ENCODE assay signal across 1 cellular context in genomic region chr14:35365130-35366047, GRCh38.
TF ChIP-seq lines count a peak whose summit lies in the region.

No MANE protein-coding gene starts in this region.

TF ChIP-seq in K562, 482 proteins besides CTCF, POLR2A, EP300 and RAD21 (continued from another document and continues in another):
- no peak for TF ChIP-seq KDM5B (IDR thresholded peaks at IDR 0.05; ENCODE audit: insufficient replicate concordance, low read depth, low read length)
- no peak for TF ChIP-seq BRF2 (IDR thresholded peaks at IDR 0.05; ENCODE audit: borderline replicate concordance, insufficient read depth, insufficient read length)
- TF ChIP-seq RAD51 (IDR thresholded peaks at IDR 0.05; ENCODE audit: borderline replicate concordance, low read depth), result no peak
- TF ChIP-seq THAP12 (CRISPR knock-in tag; IDR thresholded peaks at IDR 0.05), result no peak
- TF ChIP-seq PBX2 (CRISPR knock-in tag; IDR thresholded peaks at IDR 0.05; ENCODE audit: low read depth), result no peak
- no peak for TF ChIP-seq PBX2 (tag; conservative IDR thresholded peaks at IDR 0.05; ENCODE audit: low read depth)
- TF ChIP-seq KLF13 (tag; IDR thresholded peaks at IDR 0.05; ENCODE audit: borderline replicate concordance, low read depth), result no peak; the same call in 1 of the 2 replicates
- TF ChIP-seq ETV5 (CRISPR knock-in tag; IDR thresholded peaks at IDR 0.05; ENCODE audit: low read depth), result 0 out of 2 replicates have a peak, but pooled peaks have one; percentile 50
- TF ChIP-seq E2F3 (CRISPR knock-in tag; IDR thresholded peaks at IDR 0.05), result no peak
- peak in 1 of 2 experiments; percentile 44; a peak in 1 of 4 replicates for TF ChIP-seq ZNF318 (IDR thresholded peaks at IDR 0.05; ENCODE audit: borderline replicate concordance in 1 of 2, low read depth in 1 of 2)
- TF ChIP-seq COPS2 (conservative IDR thresholded peaks at IDR 0.05), result no peak
- TF ChIP-seq SMAD4 (CRISPR knock-in tag; conservative IDR thresholded peaks at IDR 0.05), result peak; percentile 68
- TF ChIP-seq SLC30A9 (CRISPR knock-in tag; IDR thresholded peaks at IDR 0.05), result no peak
- no peak for TF ChIP-seq NCOA6 (IDR thresholded peaks at IDR 0.05)
- peak; percentile 88 for TF ChIP-seq ATF3 (IDR thresholded peaks at IDR 0.05)
- TF ChIP-seq ATF3 (CRISPR knock-in tag; conservative IDR thresholded peaks at IDR 0.05), result 0 out of 2 replicates have a peak, but pooled peaks have one; percentile 32
- TF ChIP-seq TFAP4 (CRISPR knock-in tag; IDR thresholded peaks at IDR 0.05; ENCODE audit: borderline replicate concordance), result peak; percentile 68; the same call in 1 of the 2 replicates
- peak; percentile 63; the same call in 1 of the 2 replicates for TF ChIP-seq KLF6 (CRISPR knock-in tag; IDR thresholded peaks at IDR 0.05; ENCODE audit: borderline replicate concordance)
- TF ChIP-seq RUNX1 (IDR thresholded peaks at IDR 0.05; ENCODE audit: low read depth), result no peak
- no peak for TF ChIP-seq CHD4 (IDR thresholded peaks at IDR 0.05; ENCODE audit: insufficient read depth, insufficient replicate concordance, low read depth, low read length, poor library complexity, severe bottlenecking)
- TF ChIP-seq E4F1 (CRISPR knock-in tag; IDR thresholded peaks at IDR 0.05; ENCODE audit: borderline replicate concordance), result no peak
- no peak for TF ChIP-seq ZNF518B (CRISPR knock-in tag; IDR thresholded peaks at IDR 0.05)
- no peak for TF ChIP-seq RNF2 (IDR thresholded peaks at IDR 0.05)
- no peak for TF ChIP-seq BDP1 (IDR thresholded peaks at IDR 0.05; ENCODE audit: insufficient read depth, insufficient read length)
- no peak for TF ChIP-seq ZNF324 (CRISPR knock-in tag; IDR thresholded peaks at IDR 0.05)
- TF ChIP-seq MAZ (CRISPR knock-in tag; conservative IDR thresholded peaks at IDR 0.05 in 1 of 2, IDR thresholded peaks at IDR 0.05 in 1 of 2), result no peak
- TF ChIP-seq EGR1 (conservative IDR thresholded peaks at IDR 0.05), result no peak
- no peak for TF ChIP-seq ZNF507 (tag; conservative IDR thresholded peaks at IDR 0.05)
- TF ChIP-seq SRF (CRISPR knock-in tag; IDR thresholded peaks at IDR 0.05), result no peak
- no peak for TF ChIP-seq ESRRA (IDR thresholded peaks at IDR 0.05; ENCODE audit: borderline replicate concordance, low read depth)
- 0 out of 2 replicates have a peak, but pooled peaks have one; percentile 17 for TF ChIP-seq ZNF449 (CRISPR knock-in tag; IDR thresholded peaks at IDR 0.05)
